Comparison of ENCODE assay signal across 26 cellular contexts in genomic region chr9:93147632-93148031, GRCh38. TPM values are rescaled to one million over a fixed set of nuclear protein-coding genes. Genes with fewer than 3 reads are reported as not detected.
DNase-seq lines count a peak whose midpoint lies in the region; ATAC-seq, FAIRE-seq and TF ChIP-seq lines count a peak whose summit lies in the region.
"Had no signal": no experiment of that assay in that cellular context is flagged by ENCODE, and none has a peak within 500 bp of the region (broad histone marks: within the 10 kb centered on the region; RNA-seq: fewer than 3 reads in every experiment).

No MANE protein-coding gene starts in this region.

- TF ChIP-seq POLR2A in GM12891 (IDR thresholded peaks at IDR 0.05; ENCODE audit: low read depth, low read length) = no peak

- H3K4me3 ChIP-seq in bronchial epithelial cell (ENCODE audit: low read depth, low read length) = no peak overlapping the region
- H3K4me3 ChIP-seq: PC-9, SJCRH30 had no signal

- intact Hi-C loops in activated CD4-positive, alpha-beta T cell treated with anti-CD3 and anti-CD28 coated beads, Interleukin-2, amount 10 ng/mL, durations not matched to agents 24 days and 14 days (cut with micrococcal nuclease) = loop anchor here (5.0 kb wide), 2 partner anchors 185 to 1020 kb away; no protein-coding TSS in a partner anchor

- peaks cover 53% of the 10 kb centered on the region for H3K4me1 Mint-ChIP-seq in activated CD4-positive, alpha-beta T cell treated with anti-CD3 and anti-CD28 coated beads, Interleukin-2, amount 10 ng/mL, durations not matched to agents 24 days and 14 days
- peaks cover 56% of the 10 kb centered on the region for H3K4me1 Mint-ChIP-seq in activated naive CD4-positive, alpha-beta T cell treated with anti-CD3 and anti-CD28 coated beads, Interleukin-2, amount 50 U/mL, for 24 hours

- no peaks in the 10 kb centered on the region for H3K27me3 ChIP-seq in bronchial epithelial cell (ENCODE audit: control insufficient read depth, insufficient read depth, low read length)

- peak; percentile 13 for FAIRE-seq in GM12891 (lab: Jason Lieb, UNC)
- FAIRE-seq in bronchial epithelial cell (lab: Jason Lieb, UNC) = peak; percentile 58
- FAIRE-seq: GM12892, GM19239 had no signal

- H3K27me3 Mint-ChIP-seq in activated CD4-positive, alpha-beta T cell treated with anti-CD3 and anti-CD28 coated beads, Interleukin-2, amount 10 ng/mL, durations not matched to agents 24 days and 14 days = no peaks in the 10 kb centered on the region
- no peaks in the 10 kb centered on the region for H3K27me3 Mint-ChIP-seq in activated naive CD4-positive, alpha-beta T cell treated with anti-CD3 and anti-CD28 coated beads, Interleukin-2, amount 50 U/mL, for 24 hours

- H3K36me3 Mint-ChIP-seq in activated CD4-positive, alpha-beta T cell treated with anti-CD3 and anti-CD28 coated beads, Interleukin-2, amount 10 ng/mL, durations not matched to agents 24 days and 14 days (ENCODE audit: low read depth) = peaks cover 29% of the 10 kb centered on the region
- H3K36me3 Mint-ChIP-seq in activated naive CD4-positive, alpha-beta T cell treated with anti-CD3 and anti-CD28 coated beads, Interleukin-2, amount 50 U/mL, for 24 hours = peaks cover 10% of the 10 kb centered on the region

- no peak for TF ChIP-seq CTCF in bronchial epithelial cell (IDR thresholded peaks at IDR 0.05; ENCODE audit: insufficient read depth, low read length, severe bottlenecking)

- ATAC-seq in HG03442 (IDR thresholded peaks at IDR 0.05; ENCODE audit: unreplicated experiment) = no peak
- ATAC-seq: HCT116, Right ventricle myocardium inferior had no signal

- H3K9me3 Mint-ChIP-seq in activated CD4-positive, alpha-beta T cell treated with anti-CD3 and anti-CD28 coated beads, Interleukin-2, amount 10 ng/mL, durations not matched to agents 24 days and 14 days = peaks cover 10% of the 10 kb centered on the region
- H3K9me3 Mint-ChIP-seq in activated naive CD4-positive, alpha-beta T cell treated with anti-CD3 and anti-CD28 coated beads, Interleukin-2, amount 50 U/mL, for 24 hours = no peaks in the 10 kb centered on the region

- DNase-seq in activated CD4-positive, alpha-beta T cell treated with anti-CD3 and anti-CD28 coated beads, Interleukin-2, amount 10 ng/mL, durations not matched to agents 24 days and 14 days = no peak
- no peak for DNase-seq in activated CD4-positive, alpha-beta T cell treated with anti-CD3 and anti-CD28 coated beads for 4 hours
- no peak for DNase-seq in activated naive CD4-positive, alpha-beta T cell (lab: John Stamatoyannopoulos, UW)
- no peak for DNase-seq in GM12891 (ENCODE audit: insufficient read length, low spot score)
- no peak for DNase-seq in bronchial epithelial cell (ENCODE audit: low read depth)
- DNase-seq in foreskin melanocyte = no peak
- DNase-seq: 8988T, ACHN, COR-L47, GDM1, NCI-H1048, NCI-H1417, NCI-H1694, NCI-H2029 treated with DMSO at 0.1 percent for 48 hours, NCI-H446 treated with DMSO at 0.1 percent for 48 hours, NCI-H526, PC-9, SJCRH30 had no signal

- H3K4me3 Mint-ChIP-seq in activated CD4-positive, alpha-beta T cell treated with anti-CD3 and anti-CD28 coated beads, Interleukin-2, amount 10 ng/mL, durations not matched to agents 24 days and 14 days = no peak overlapping the region
- peak overlapping the region; percentile 39 for H3K4me3 Mint-ChIP-seq in activated naive CD4-positive, alpha-beta T cell treated with anti-CD3 and anti-CD28 coated beads, Interleukin-2, amount 50 U/mL, for 24 hours

- peak overlapping the region; percentile 74 for H3K27ac Mint-ChIP-seq in activated CD4-positive, alpha-beta T cell treated with anti-CD3 and anti-CD28 coated beads, Interleukin-2, amount 10 ng/mL, durations not matched to agents 24 days and 14 days
- H3K27ac Mint-ChIP-seq in activated naive CD4-positive, alpha-beta T cell treated with anti-CD3 and anti-CD28 coated beads, Interleukin-2, amount 50 U/mL, for 24 hours = peak overlapping the region; percentile 89

- no peaks in the 10 kb centered on the region for H3K36me3 ChIP-seq in bronchial epithelial cell (ENCODE audit: control insufficient read depth, insufficient read depth, low read length)
- H3K36me3 ChIP-seq: SJCRH30 had no signal

TF ChIP-seq in GM12891, 5 proteins besides CTCF, POLR2A, EP300 and RAD21:
- TF ChIP-seq POLR2AphosphoS5 (IDR thresholded peaks at IDR 0.05; ENCODE audit: low read depth, low read length) (no peak), PAX5 (IDR thresholded peaks at IDR 0.05; ENCODE audit: insufficient read depth, low read length, severe bottlenecking) (no peak), TAF1 (IDR thresholded peaks at IDR 0.05; ENCODE audit: low read depth, low read length) (no peak), SPI1 (IDR thresholded peaks at IDR 0.05; ENCODE audit: low read depth, low read length) (no peak), POU2F2 (IDR thresholded peaks at IDR 0.05; ENCODE audit: low read depth, low read length) (no peak)

RNA-seq across cellular contexts. Expression of gene NINJ1, which starts 13.6 kb away (rescaled TPM):
- 103 and 110 TPM in 2 replicates for total RNA-seq in activated CD4-positive, alpha-beta T cell treated with anti-CD3 and anti-CD28 coated beads, Interleukin-2, amount 10 ng/mL, durations not matched to agents 24 days and 14 days
- 26.6 TPM for polyA plus RNA-seq in GM12891 (2012; ENCODE audit: low read depth, missing spikeins)
- 13.4 and 15.9 TPM in 2 replicates for total RNA-seq in bronchial epithelial cell

RNA-seq across cellular contexts. Expression of gene WNK2, which starts 36.3 kb away (rescaled TPM):
- total RNA-seq in activated CD4-positive, alpha-beta T cell treated with anti-CD3 and anti-CD28 coated beads, Interleukin-2, amount 10 ng/mL, durations not matched to agents 24 days and 14 days = 2.7 and 4.0 TPM in 2 replicates
- not detected for polyA plus RNA-seq in GM12891 (2012; ENCODE audit: low read depth, missing spikeins)
- total RNA-seq in bronchial epithelial cell = under 0.01 and 0.64 TPM in 2 replicates
- total RNA-seq: RPMI7951, SJCRH30 had no signal
- polyA plus RNA-seq: BJ had no signal

RNA-seq across cellular contexts. Expression of gene CARD19, which starts 51.6 kb away (rescaled TPM):
- total RNA-seq in activated CD4-positive, alpha-beta T cell treated with anti-CD3 and anti-CD28 coated beads, Interleukin-2, amount 10 ng/mL, durations not matched to agents 24 days and 14 days = 44.0 TPM in 2 replicates
- 10.7 TPM for polyA plus RNA-seq in GM12891 (2012; ENCODE audit: low read depth, missing spikeins)
- total RNA-seq in bronchial epithelial cell = 43.4 and 47.9 TPM in 2 replicates
